In genomic region chr3:152937234-152937633, GRCh38 we compare ENCODE assay signal across 28 cellular contexts.
A peak's percentile ranks its signal among the peaks of the same experiment; 100 is the strongest.
DNase-seq lines count a peak whose midpoint lies in the region; FAIRE-seq and TF ChIP-seq lines count a peak whose summit lies in the region.
"Had no signal": no experiment of that assay in that cellular context is flagged by ENCODE, and none has a peak within 500 bp of the region (broad histone marks: within the 10 kb centered on the region; RNA-seq: fewer than 3 reads in every experiment).

No MANE protein-coding gene starts in this region.

- H3K4me3 ChIP-seq in Loucy (ENCODE audit: low read length, poor library complexity, severe bottlenecking) (no peak overlapping the region), endodermal cell (ENCODE audit: low read length) (no peak overlapping the region), neural cell (ENCODE audit: low read length) (no peak overlapping the region)
- H3K4me3 ChIP-seq in effector memory CD4-positive, alpha-beta T cell (ENCODE audit: insufficient read depth, low read depth, low read length, poor library complexity, severe bottlenecking), result no peak overlapping the region
- H3K4me3 ChIP-seq: pancreas had no signal

- no peak overlapping the region for H2AFZ ChIP-seq in Loucy (ENCODE audit: low read length)
- no peak overlapping the region for H2AFZ ChIP-seq in neural cell (ENCODE audit: low read depth, low read length)

- H3K27ac Mint-ChIP-seq in endodermal cell, result no peak overlapping the region
- H3K27ac Mint-ChIP-seq: activated CD8-positive, alpha-beta T cell treated with anti-CD3 and anti-CD28 coated beads, Interleukin-2, amount 10 ng/mL, durations not matched to agents 7 days and 5 days; CD8-positive, alpha-beta T cell; naive B cell had no signal

- no peaks in the 10 kb centered on the region for H3K36me3 ChIP-seq in Loucy (ENCODE audit: insufficient read depth, low read length)
- no peaks in the 10 kb centered on the region for H3K36me3 ChIP-seq in endodermal cell (ENCODE audit: control insufficient read depth, insufficient read depth, low read length)
- no peaks in the 10 kb centered on the region for H3K36me3 ChIP-seq in neural cell (ENCODE audit: insufficient read depth, low read length)
- no peaks in the 10 kb centered on the region for H3K36me3 ChIP-seq in effector memory CD4-positive, alpha-beta T cell (ENCODE audit: control insufficient read depth, insufficient read depth, low read length)
- H3K36me3 ChIP-seq: pancreas had no signal

- H3K9me3 ChIP-seq in Loucy (ENCODE audit: insufficient read depth, low read depth, low read length), result no peaks in the 10 kb centered on the region
- no peaks in the 10 kb centered on the region for H3K9me3 ChIP-seq in endodermal cell (ENCODE audit: control insufficient read depth, low read length)
- H3K9me3 ChIP-seq in neural cell (ENCODE audit: low read length), result no peaks in the 10 kb centered on the region
- no peaks in the 10 kb centered on the region for H3K9me3 ChIP-seq in effector memory CD4-positive, alpha-beta T cell (ENCODE audit: control insufficient read depth, low read length)
- H3K9me3 ChIP-seq: pancreas had no signal

- no peak overlapping the region for H3K4me3 Mint-ChIP-seq in endodermal cell
- H3K4me3 Mint-ChIP-seq: activated CD8-positive, alpha-beta T cell treated with anti-CD3 and anti-CD28 coated beads, Interleukin-2, amount 10 ng/mL, durations not matched to agents 7 days and 5 days; CD8-positive, alpha-beta T cell; naive B cell had no signal

- peak; percentile 65 for TF ChIP-seq RAD21 in neural cell (conservative IDR thresholded peaks at IDR 0.05)

- WGBS in endodermal cell (ENCODE audit: insufficient coverage in 1 of 2, insufficient read length in 1 of 2), 2 experiments, result 84% methylated on average over 2 of the region's 2 CpGs; no CpG with 5 or more reads in 1 of the 2 experiments

- no peaks in the 10 kb centered on the region for H3K27me3 ChIP-seq in Loucy (ENCODE audit: insufficient read depth, low read length, poor library complexity, severe bottlenecking)
- no peaks in the 10 kb centered on the region for H3K27me3 ChIP-seq in endodermal cell (ENCODE audit: control insufficient read depth, insufficient read depth, low read length, poor library complexity, severe bottlenecking)
- no peaks in the 10 kb centered on the region for H3K27me3 ChIP-seq in neural cell (ENCODE audit: insufficient read depth, low read depth, low read length)
- no peaks in the 10 kb centered on the region for H3K27me3 ChIP-seq in effector memory CD4-positive, alpha-beta T cell (replicated peaks; ENCODE audit: control insufficient read depth, insufficient read depth, low read length, poor library complexity, severe bottlenecking)
- H3K27me3 ChIP-seq: pancreas had no signal

- no peak overlapping the region for H3K27ac ChIP-seq in endodermal cell (ENCODE audit: low read depth, low read length)
- no peak overlapping the region for H3K27ac ChIP-seq in neural cell (ENCODE audit: low read length)
- no peak overlapping the region for H3K27ac ChIP-seq in effector memory CD4-positive, alpha-beta T cell (ENCODE audit: insufficient read depth, low read length, poor library complexity, severe bottlenecking)
- H3K27ac ChIP-seq: pancreas, RWPE1 had no signal

- H3K9ac ChIP-seq in Loucy (ENCODE audit: low read depth, low read length, poor library complexity, severe bottlenecking), result no peak overlapping the region
- H3K9ac ChIP-seq in endodermal cell (ENCODE audit: extremely low read depth, low read length, poor library complexity, severe bottlenecking), result no peak overlapping the region
- no peak overlapping the region for H3K9ac ChIP-seq in neural cell (ENCODE audit: low read length)

- H3K79me2 ChIP-seq in Loucy (ENCODE audit: insufficient read depth, low read length) (no peaks in the 10 kb centered on the region), neural cell (replicated peaks; ENCODE audit: insufficient read depth, low read length) (no peaks in the 10 kb centered on the region)

- TF ChIP-seq CTCF in D721Med (IDR thresholded peaks at IDR 0.05; ENCODE audit: insufficient read depth, missing control alignments) (peak; percentile 44), Loucy (conservative IDR thresholded peaks at IDR 0.05; ENCODE audit: low read length) (peak; percentile 43), endodermal cell (conservative IDR thresholded peaks at IDR 0.05) (peak; percentile 58), neural cell (IDR thresholded peaks at IDR 0.05; ENCODE audit: poor library complexity, severe bottlenecking) (peak; percentile 57)

- H3K9me2 ChIP-seq in Loucy (replicated peaks; ENCODE audit: low read depth, low read length), result no peaks in the 10 kb centered on the region
- H3K9me2 ChIP-seq in neural cell (ENCODE audit: insufficient read depth, low read length), result no peaks in the 10 kb centered on the region

- FAIRE-seq in D721Med (lab: Jason Lieb, UNC) (no peak), HTR-8/SVneo (lab: Jason Lieb, UNC) (no peak)
- FAIRE-seq: keratinocyte, pancreas had no signal

- H3F3A ChIP-seq in Loucy (ENCODE audit: low read depth) (no peaks in the 10 kb centered on the region), neural cell (ENCODE audit: insufficient read depth, low read length, poor library complexity, severe bottlenecking) (no peaks in the 10 kb centered on the region)

- no peak overlapping the region for H3K4me2 ChIP-seq in Loucy (ENCODE audit: low read depth, low read length, poor library complexity, severe bottlenecking)
- no peak overlapping the region for H3K4me2 ChIP-seq in neural cell (ENCODE audit: low read length)

- no peaks in the 10 kb centered on the region for H3K36me3 Mint-ChIP-seq in endodermal cell (ENCODE audit: low read depth)
- H3K36me3 Mint-ChIP-seq: CD8-positive, alpha-beta T cell; naive B cell had no signal

- DNase-seq in D721Med (ENCODE audit: insufficient read length, low spot score) (no peak), endodermal cell (no peak), ureter (ENCODE audit: low spot score) (no peak), germinal center (ENCODE audit: low spot score) (no peak), HTR-8/SVneo (ENCODE audit: insufficient read length, low spot score) (no peak)
- DNase-seq in effector memory CD4-positive, alpha-beta T cell, result no peak
- DNase-seq: activated CD8-positive, alpha-beta T cell treated with anti-CD3 and anti-CD28 coated beads, Interleukin-2, amount 10 ng/mL, durations not matched to agents 7 days and 5 days; activated naive CD4-positive, alpha-beta T cell treated with Interleukin-2 at 50 U/mL for 16 hours; activated T-cell treated with anti-CD3 and anti-CD28 coated beads, Interleukin-2, amount 50 U/mL, for 1 hour; anterior cingulate cortex; CD8-positive, alpha-beta T cell; cerebellar nuclear complex; effector CD8-positive, alpha-beta T cell; foreskin fibroblast; H7; mesenchymal stem cell; naive B cell; NCI-H1105 treated with DMSO at 0.1 percent for 48 hours; NCI-H2107; NCI-H510A treated with DMSO at 0.1 percent for 48 hours; pancreas; stimulated activated CD4-positive, alpha-beta T cell treated with anti-CD3 and anti-CD28 coated beads, Interleukin-1b, Interleukin-23, amount 100 ng/mL, for 48 hours; stimulated activated naive CD4-positive, alpha-beta T cell; T1000 had no signal

- peaks cover 7% of the 10 kb centered on the region for H3K4me1 Mint-ChIP-seq in endodermal cell
- H3K4me1 Mint-ChIP-seq: naive B cell had no signal

- TF ChIP-seq EP300 in neural cell (conservative IDR thresholded peaks at IDR 0.05; ENCODE audit: poor library complexity, severe bottlenecking), result no peak

- H4K20me1 ChIP-seq in Loucy (ENCODE audit: insufficient read depth, low read length, poor library complexity, severe bottlenecking), result no peaks in the 10 kb centered on the region
- no peaks in the 10 kb centered on the region for H4K20me1 ChIP-seq in neural cell (ENCODE audit: insufficient read depth)

- H3K9me3 Mint-ChIP-seq in endodermal cell, result no peaks in the 10 kb centered on the region
- H3K9me3 Mint-ChIP-seq: CD8-positive, alpha-beta T cell; naive B cell had no signal

- H3K4me1 ChIP-seq in Loucy (ENCODE audit: insufficient read depth, low read length, poor library complexity, severe bottlenecking) (peaks cover 8% of the 10 kb centered on the region), endodermal cell (ENCODE audit: control insufficient read depth, insufficient read depth, low read length) (no peaks in the 10 kb centered on the region)
- H3K4me1 ChIP-seq in effector memory CD4-positive, alpha-beta T cell (ENCODE audit: control insufficient read depth, insufficient read depth, low read length, poor library complexity, severe bottlenecking), result no peaks in the 10 kb centered on the region
- H3K4me1 ChIP-seq: pancreas had no signal

- H3K27me3 Mint-ChIP-seq in endodermal cell (ENCODE audit: insufficient read depth), result no peaks in the 10 kb centered on the region

TF ChIP-seq in neural cell, 6 proteins besides CTCF, POLR2A, EP300 and RAD21:
- TF ChIP-seq, protein P1, sequence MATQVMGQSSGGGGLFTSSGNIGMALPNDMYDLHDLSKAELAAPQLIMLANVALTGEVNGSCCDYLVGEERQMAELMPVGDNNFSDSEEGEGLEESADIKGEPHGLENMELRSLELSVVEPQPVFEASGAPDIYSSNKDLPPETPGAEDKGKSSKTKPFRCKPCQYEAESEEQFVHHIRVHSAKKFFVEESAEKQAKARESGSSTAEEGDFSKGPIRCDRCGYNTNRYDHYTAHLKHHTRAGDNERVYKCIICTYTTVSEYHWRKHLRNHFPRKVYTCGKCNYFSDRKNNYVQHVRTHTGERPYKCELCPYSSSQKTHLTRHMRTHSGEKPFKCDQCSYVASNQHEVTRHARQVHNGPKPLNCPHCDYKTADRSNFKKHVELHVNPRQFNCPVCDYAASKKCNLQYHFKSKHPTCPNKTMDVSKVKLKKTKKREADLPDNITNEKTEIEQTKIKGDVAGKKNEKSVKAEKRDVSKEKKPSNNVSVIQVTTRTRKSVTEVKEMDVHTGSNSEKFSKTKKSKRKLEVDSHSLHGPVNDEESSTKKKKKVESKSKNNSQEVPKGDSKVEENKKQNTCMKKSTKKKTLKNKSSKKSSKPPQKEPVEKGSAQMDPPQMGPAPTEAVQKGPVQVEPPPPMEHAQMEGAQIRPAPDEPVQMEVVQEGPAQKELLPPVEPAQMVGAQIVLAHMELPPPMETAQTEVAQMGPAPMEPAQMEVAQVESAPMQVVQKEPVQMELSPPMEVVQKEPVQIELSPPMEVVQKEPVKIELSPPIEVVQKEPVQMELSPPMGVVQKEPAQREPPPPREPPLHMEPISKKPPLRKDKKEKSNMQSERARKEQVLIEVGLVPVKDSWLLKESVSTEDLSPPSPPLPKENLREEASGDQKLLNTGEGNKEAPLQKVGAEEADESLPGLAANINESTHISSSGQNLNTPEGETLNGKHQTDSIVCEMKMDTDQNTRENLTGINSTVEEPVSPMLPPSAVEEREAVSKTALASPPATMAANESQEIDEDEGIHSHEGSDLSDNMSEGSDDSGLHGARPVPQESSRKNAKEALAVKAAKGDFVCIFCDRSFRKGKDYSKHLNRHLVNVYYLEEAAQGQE (IDR thresholded peaks at IDR 0.05; ENCODE audit: borderline replicate concordance), result no peak
- peak; percentile 47 for TF ChIP-seq SMC3 (conservative IDR thresholded peaks at IDR 0.05; ENCODE audit: poor library complexity)
